10 cellular contexts compared by ENCODE assay signal in genomic region chr19:53781332-53781731, GRCh38. TPM values are rescaled to one million over a fixed set of nuclear protein-coding genes. Genes with fewer than 3 reads are reported as not detected.
"Had no signal": no experiment of that assay in that cellular context is flagged by ENCODE, and none has a peak within 500 bp of the region (broad histone marks: within the 10 kb centered on the region; RNA-seq: fewer than 3 reads in every experiment).

No MANE protein-coding gene starts in this region.

RNA-seq across cellular contexts. Expression of gene NLRP12, which starts 42.8 kb away (rescaled TPM):
- total RNA-seq: activated CD4-positive, alpha-beta T cell treated with anti-CD3 and anti-CD28 coated beads for 36 hours; activated CD4-positive, alpha-beta T cell treated with anti-CD3 and anti-CD28 coated beads, Interleukin-2, amount 10 ng/mL, durations not matched to agents 7 days and 5 days; activated CD8-positive, alpha-beta memory T cell treated with anti-CD3 and anti-CD28 coated beads, Interleukin-2, amount 10 ng/mL, durations not matched to agents 7 days and 5 days; activated CD8-positive, alpha-beta T cell treated with anti-CD3 and anti-CD28 coated beads, Interleukin-2, amount 10 ng/mL, durations not matched to agents 7 days and 5 days; activated naive CD8-positive, alpha-beta T cell treated with anti-CD3 and anti-CD28 coated beads, Interleukin-2, amount 10 ng/mL, durations not matched to agents 7 days and 5 days; activated T-helper 2 cell treated with anti-CD3 and anti-CD28 coated beads, Interferon-gamma antibody, Interleukin-2, Interleukin-4, amounts not matched to agents 10 μg/mL and 5 μg/mL and 100 μg/mL, durations not matched to agents 14 hours and 24 hours and 36 hours; ascending aorta; bronchial epithelial cell; cardiac muscle cell; chondrocyte had no signal
- polyA plus RNA-seq: cardiac muscle cell had no signal
